In genomic region chr10:120485946-120486345, GRCh38 we compare ENCODE assay signal across 27 cellular contexts. TPM values are rescaled to one million over a fixed set of nuclear protein-coding genes. Genes with fewer than 3 reads are reported as not detected.
A peak's percentile ranks its signal among the peaks of the same experiment; 100 is the strongest.
DNase-seq lines count a peak whose midpoint lies in the region; ATAC-seq and TF ChIP-seq lines count a peak whose summit lies in the region.
"Had no signal": no experiment of that assay in that cellular context is flagged by ENCODE, and none has a peak within 500 bp of the region (broad histone marks: within the 10 kb centered on the region; RNA-seq: fewer than 3 reads in every experiment).

No MANE protein-coding gene starts in this region.

- ATAC-seq in WTC11: no peak
- ATAC-seq in lung (ENCODE audit: insufficient read depth, low FRiP score): no peak
- ATAC-seq in stimulated activated effector memory CD8-positive, alpha-beta T cell treated with anti-CD3 and anti-CD28 coated beads, Interleukin-12 subunit alpha, Interleukin-12 subunit beta, amount 100 ng/mL, for 72 hours: no peak
- ATAC-seq in GM18867 (IDR thresholded peaks at IDR 0.05; ENCODE audit: unreplicated experiment): no peak
- ATAC-seq: GM12878 had no signal

- H3K9me3 ChIP-seq in lung (ENCODE audit: control insufficient read depth in 2 of 2, insufficient read depth in 1 of 2, low read length in 1 of 2): peaks cover 0 to 9% of the 10 kb centered on the region in 2 donors
- H3K9me3 ChIP-seq: BE2C, BLaER1 had no signal

- H3K36me3 Mint-ChIP-seq in WTC11: peaks cover 10% of the 10 kb centered on the region
- no peaks in the 10 kb centered on the region for H3K36me3 Mint-ChIP-seq in stimulated activated effector memory CD8-positive, alpha-beta T cell treated with anti-CD3 and anti-CD28 coated beads, Interleukin-12 subunit alpha, Interleukin-12 subunit beta, amount 100 ng/mL, for 72 hours
- H3K36me3 Mint-ChIP-seq: CD14-positive monocyte; CD4-positive, CD25-positive, alpha-beta regulatory T cell; CD8-positive, alpha-beta memory T cell had no signal

- no peaks in the 10 kb centered on the region for H3K4me1 ChIP-seq in lung (ENCODE audit: control insufficient read depth in 2 of 2, insufficient read depth in 2 of 2, low read length in 2 of 2)
- H3K4me1 ChIP-seq: BLaER1 had no signal

- CTCF ChIA-PET in WTC11 (lab: Charles Lee): no interaction called here

- peaks cover 2% of the 10 kb centered on the region for H3K27me3 Mint-ChIP-seq in WTC11 (ENCODE audit: low read depth)
- H3K27me3 Mint-ChIP-seq: CD4-positive, alpha-beta memory T cell; CD8-positive, alpha-beta memory T cell had no signal

- POLR2A ChIA-PET in WTC11 (lab: Charles Lee): no interaction called here

- H3K9me3 Mint-ChIP-seq in WTC11: peaks cover 31% of the 10 kb centered on the region
- H3K9me3 Mint-ChIP-seq in stimulated activated effector memory CD8-positive, alpha-beta T cell treated with anti-CD3 and anti-CD28 coated beads, Interleukin-12 subunit alpha, Interleukin-12 subunit beta, amount 100 ng/mL, for 72 hours: no peaks in the 10 kb centered on the region

- peaks cover 8% of the 10 kb centered on the region for H3K4me1 Mint-ChIP-seq in WTC11
- H3K4me1 Mint-ChIP-seq in stimulated activated effector memory CD8-positive, alpha-beta T cell treated with anti-CD3 and anti-CD28 coated beads, Interleukin-12 subunit alpha, Interleukin-12 subunit beta, amount 100 ng/mL, for 72 hours: no peaks in the 10 kb centered on the region
- H3K4me1 Mint-ChIP-seq: CD14-positive monocyte; CD4-positive, alpha-beta memory T cell; CD4-positive, CD25-positive, alpha-beta regulatory T cell; CD8-positive, alpha-beta memory T cell had no signal

- no peak overlapping the region for H3K4me3 ChIP-seq in lung
- H3K4me3 ChIP-seq: BLaER1, GM12878 had no signal

- H3K27me3 ChIP-seq in lung (ENCODE audit: control insufficient read depth, insufficient read depth): no peaks in the 10 kb centered on the region
- H3K27me3 ChIP-seq: BE2C, BLaER1 had no signal

- no peak overlapping the region for H3K27ac ChIP-seq in lung (ENCODE audit: low read depth in 1 of 2, low read length in 1 of 2)
- H3K27ac ChIP-seq: BLaER1 had no signal

- H3K27ac Mint-ChIP-seq in WTC11: peak overlapping the region; percentile 11; the same call in 1 of the 2 replicates
- H3K27ac Mint-ChIP-seq in stimulated activated effector memory CD8-positive, alpha-beta T cell treated with anti-CD3 and anti-CD28 coated beads, Interleukin-12 subunit alpha, Interleukin-12 subunit beta, amount 100 ng/mL, for 72 hours: no peak overlapping the region
- H3K27ac Mint-ChIP-seq: CD4-positive, CD25-positive, alpha-beta regulatory T cell; CD8-positive, alpha-beta memory T cell had no signal

- no peak for DNase-seq in WTC11 (ENCODE audit: low spot score)
- DNase-seq in ecto neural progenitor cell (ENCODE audit: low spot score): peak; percentile 9
- peak; percentile 6 for DNase-seq in lung (ENCODE audit: low spot score)
- no peak for DNase-seq in HUDEP-2 (lab: John Stamatoyannopoulos, UW; ENCODE audit: unreplicated experiment in 76 of 76)
- DNase-seq in stimulated activated effector memory CD8-positive, alpha-beta T cell treated with anti-CD3 and anti-CD28 coated beads, Interleukin-12 subunit alpha, Interleukin-12 subunit beta, amount 100 ng/mL, for 72 hours (ENCODE audit: low spot score in 2 of 2): no peak
- DNase-seq: 8988T; ACHN; BE2C; C1 segment of cervical spinal cord; CD4-positive, alpha-beta memory T cell; CD4-positive, CD25-positive, alpha-beta regulatory T cell; CD8-positive, alpha-beta memory T cell; COR-L47; DMS 273 treated with DMSO at 0.1 percent for 48 hours; DMS153; DMS53; DMS79; DND-41; EL; GDM1 had no signal

- no peak for TF ChIP-seq CTCF in WTC11 (IDR thresholded peaks at IDR 0.05)
- no peak for TF ChIP-seq CTCF in lung (IDR thresholded peaks at IDR 0.05; ENCODE audit: control extremely low read depth, extremely low read depth)

- no peak overlapping the region for H3K4me3 Mint-ChIP-seq in WTC11
- H3K4me3 Mint-ChIP-seq in stimulated activated effector memory CD8-positive, alpha-beta T cell treated with anti-CD3 and anti-CD28 coated beads, Interleukin-12 subunit alpha, Interleukin-12 subunit beta, amount 100 ng/mL, for 72 hours: no peak overlapping the region
- H3K4me3 Mint-ChIP-seq: CD14-positive monocyte; CD4-positive, alpha-beta memory T cell; CD4-positive, CD25-positive, alpha-beta regulatory T cell; CD8-positive, alpha-beta memory T cell had no signal

- no peaks in the 10 kb centered on the region for H3K36me3 ChIP-seq in lung (ENCODE audit: control insufficient read depth in 2 of 2, insufficient read depth in 2 of 2, low read length in 2 of 2)
- H3K36me3 ChIP-seq: BE2C, BLaER1 had no signal

- WGBS in lung, 2 donors: 89 to 91% methylated on average over 8 of the region's 8 CpGs

TF ChIP-seq in WTC11, 78 proteins besides CTCF, POLR2A, EP300 and RAD21:
- TF ChIP-seq GTF2I (CRISPR knock-in tag; conservative IDR thresholded peaks at IDR 0.05) (no peak), MXD4 (CRISPR knock-in tag; IDR thresholded peaks at IDR 0.05; ENCODE audit: borderline replicate concordance) (no peak), ATF3 (CRISPR knock-in tag; conservative IDR thresholded peaks at IDR 0.05) (no peak)

RNA-seq across cellular contexts. Expression of gene PLPP4, which starts 28.9 kb away (rescaled TPM):
- 0.15 TPM in 1 of 3 replicates, not detected in the others for total RNA-seq in WTC11 (2021)
- under 1 TPM in 1 of 2 donors, not detected in 1; 0.18 TPM for total RNA-seq in lung
- under 1 TPM in 1 of 2 donors, not detected in 1; 0.51 TPM for polyA plus RNA-seq in lung
- total RNA-seq: A673; CD4-positive, alpha-beta memory T cell; CD4-positive, CD25-positive, alpha-beta regulatory T cell; CD8-positive, alpha-beta memory T cell; G401 had no signal
- polyA plus RNA-seq: AG04450; CD14-positive monocyte; CD4-positive, alpha-beta memory T cell; CD4-positive, CD25-positive, alpha-beta regulatory T cell; CD8-positive, alpha-beta memory T cell had no signal

Comparison
In these comparisons a context has a peak if more than half of its experiments do, and no peak if none do; other contexts are left out.
1. DNase-seq: peak in ecto neural progenitor cell (single experiment) and lung (single experiment); none in WTC11 (single experiment), HUDEP-2 (0 of 76) and stimulated activated effector memory CD8-positive, alpha-beta T cell treated with anti-CD3 and anti-CD28 coated beads, Interleukin-12 subunit alpha, Interleukin-12 subunit beta, amount 100 ng/mL, for 72 hours (0 of 2).